In the genomic region with DNA sequence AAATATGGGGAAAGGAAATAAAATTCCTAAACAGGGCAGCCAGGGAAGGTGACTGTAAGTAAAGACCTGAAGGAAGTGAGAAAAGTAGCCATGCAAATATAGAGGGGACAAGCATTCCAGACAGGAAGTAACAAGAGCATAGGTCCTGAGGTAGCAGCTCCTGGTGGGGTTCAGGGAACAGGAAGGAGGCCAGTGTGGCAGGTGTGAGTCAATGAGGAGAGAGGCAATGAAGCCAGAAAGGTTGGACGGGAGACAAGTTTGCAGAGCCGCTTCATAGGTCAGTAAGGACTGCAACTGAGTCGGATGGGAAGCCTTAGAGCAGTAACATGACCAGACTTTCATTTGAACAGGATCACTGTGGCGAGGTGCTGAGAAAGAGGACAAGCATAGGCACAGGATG, we compare ENCODE assay signal across 8 cellular contexts.
"Had no signal": no experiment of that assay in that cellular context is flagged by ENCODE, and none has a peak within 500 bp of the region (broad histone marks: within the 10 kb centered on the region; RNA-seq: fewer than 3 reads in every experiment).

No MANE protein-coding gene starts in this region.

- H3K9ac ChIP-seq: KMS-11 had no signal

- DNase-seq: GOT3, H9, HCEC 1CT, KBM-7 had no signal

- H3K4me2 ChIP-seq: KMS-11 had no signal

- H3K27ac ChIP-seq: KMS-11 had no signal

- FAIRE-seq: H54, HepG2, HTR-8/SVneo had no signal

- H3K4me3 Mint-ChIP-seq: H9 had no signal

- ATAC-seq: HepG2 had no signal

- H3K9me3 Mint-ChIP-seq: H9 had no signal
